9 cellular contexts compared by ENCODE assay signal in genomic region chr9:90966475-90967150, GRCh38.
DNase-seq lines count a peak whose midpoint lies in the region; ATAC-seq and TF ChIP-seq lines count a peak whose summit lies in the region.
"Had no signal": no experiment of that assay in that cellular context is flagged by ENCODE, and none has a peak within 500 bp of the region (broad histone marks: within the 10 kb centered on the region; RNA-seq: fewer than 3 reads in every experiment).

No MANE protein-coding gene starts in this region.

- H3K27me3 Mint-ChIP-seq in activated T-cell treated with anti-CD3 and anti-CD28 coated beads, Interleukin-2, amount 50 U/mL, for 4 hours (ENCODE audit: low read depth), result peaks cover 21% of the 10 kb centered on the region

- no peaks in the 10 kb centered on the region for H3K79me2 ChIP-seq in HCT116 (ENCODE audit: insufficient read depth, low read length)

- H2AFZ ChIP-seq in HCT116 (ENCODE audit: low read depth, low read length, poor library complexity, severe bottlenecking), result no peak overlapping the region

- TF ChIP-seq CTCF in HCT116 (IDR thresholded peaks at IDR 0.05 in 2 of 3, conservative IDR thresholded peaks at IDR 0.05 in 1 of 3; ENCODE audit: borderline replicate concordance in 1 of 3, insufficient read depth in 1 of 3, low read depth in 2 of 3, low read length in 2 of 3) (no peak), upper lobe of right lung (IDR thresholded peaks at IDR 0.05) (no peak)

- peaks cover 0 to 21% of the 10 kb centered on the region in 2 experiments; a peak in 3 of 4 replicates for H3K4me1 ChIP-seq in HCT116 (ENCODE audit: control insufficient read depth in 1 of 2, insufficient read depth in 2 of 2, low read length in 2 of 2)
- no peaks in the 10 kb centered on the region for H3K4me1 ChIP-seq in upper lobe of right lung

- H3K9me3 ChIP-seq in HCT116 (ENCODE audit: control insufficient read depth in 1 of 2, insufficient read depth in 1 of 2, low read depth in 1 of 2, low read length in 2 of 2), result no peaks in the 10 kb centered on the region
- no peaks in the 10 kb centered on the region for H3K9me3 ChIP-seq in upper lobe of right lung

- no peaks in the 10 kb centered on the region for H3K9me2 ChIP-seq in HCT116 (ENCODE audit: insufficient read depth)

- H3K27ac ChIP-seq in HCT116 (ENCODE audit: low read depth, low read length) (no peak overlapping the region), upper lobe of right lung (no peak overlapping the region)

- TF ChIP-seq POLR2A in HCT116 (IDR thresholded peaks at IDR 0.05; ENCODE audit: borderline replicate concordance, extremely low read depth, insufficient read depth, insufficient read length), result no peak

- ATAC-seq in HCT116 (no peak), HG03025 (IDR thresholded peaks at IDR 0.05; ENCODE audit: low FRiP score, unreplicated experiment) (no peak), upper lobe of right lung (no peak)
- peak; percentile 86 to 88 for ATAC-seq in activated T-cell treated with anti-CD3 and anti-CD28 coated beads, Interleukin-2, amount 50 U/mL, for 4 hours

- H3K9ac ChIP-seq in HCT116 (ENCODE audit: low read length), result no peak overlapping the region

- no peak for TF ChIP-seq RAD21 in HCT116 (IDR thresholded peaks at IDR 0.05; ENCODE audit: low read depth)

- POLR2A ChIA-PET in HCT116 (lab: Charles Lee), result no interaction called here

- H3K9me3 Mint-ChIP-seq in activated T-cell treated with anti-CD3 and anti-CD28 coated beads, Interleukin-2, amount 50 U/mL, for 4 hours, result no peaks in the 10 kb centered on the region

- no peak for DNase-seq in HCT116 (ENCODE audit: low read depth, low spot score)
- DNase-seq in activated T-cell treated with anti-CD3 and anti-CD28 coated beads, Interleukin-2, amount 50 U/mL, for 4 hours, result no peak
- peak; percentile 58 for DNase-seq in iris pigment epithelial cell (ENCODE audit: low read depth)
- peak; percentile 30 to 46 for DNase-seq in stimulated activated CD8-positive, alpha-beta memory T cell treated with anti-CD3 and anti-CD28 coated beads, Interleukin-2, amount 100 ng/mL, for 48 hours (ENCODE audit: low read depth in 2 of 2)
- DNase-seq in NCI-H1092 treated with DMSO at 0.1 percent for 48 hours (lab: John Stamatoyannopoulos, UW), result no peak
- DNase-seq in upper lobe of right lung, result no peak
- DNase-seq: DND-41, NCI-H748 treated with DMSO at 0.1 percent for 48 hours had no signal

- H3K36me3 ChIP-seq in HCT116 (ENCODE audit: control insufficient read depth in 1 of 2, insufficient read depth in 2 of 2, low read length in 2 of 2) (no peaks in the 10 kb centered on the region), upper lobe of right lung (no peaks in the 10 kb centered on the region)

- RAD21 ChIA-PET in HCT116 (lab: Charles Lee; ENCODE audit: low non-redundant PET in 1 of 2, low total read pairs in 2 of 2, uncharacterized antibody in 2 of 2, unreplicated experiment in 2 of 2), result no interaction called here

- H3K36me3 Mint-ChIP-seq in activated T-cell treated with anti-CD3 and anti-CD28 coated beads, Interleukin-2, amount 50 U/mL, for 4 hours (ENCODE audit: insufficient read depth), result no peaks in the 10 kb centered on the region

- CTCF ChIA-PET in HCT116 (lab: Charles Lee), result no interaction called here

- 0 out of 2 replicates have a peak overlapping the region, but pooled peaks have one; percentile 8 for H3K4me2 ChIP-seq in HCT116 (ENCODE audit: low read length)

- intact Hi-C loops in HCT116 (cut with micrococcal nuclease), result no loop called here
- intact Hi-C loops in upper lobe of right lung (cut with DNase I), result no loop called here

- H3K4me1 Mint-ChIP-seq in activated T-cell treated with anti-CD3 and anti-CD28 coated beads, Interleukin-2, amount 50 U/mL, for 4 hours (ENCODE audit: low read depth), result peaks cover 20% of the 10 kb centered on the region

- no TSS peak for BruUV-seq in HCT116 (replicated peaks; lab: Mats Ljungman, UMichigan)

- no peaks in the 10 kb centered on the region for H3K27me3 ChIP-seq in HCT116 (ENCODE audit: insufficient read depth, low read length)
- H3K27me3 ChIP-seq in upper lobe of right lung, result peaks cover 17% of the 10 kb centered on the region

- no peaks in the 10 kb centered on the region for H4K20me1 ChIP-seq in HCT116 (ENCODE audit: insufficient read depth)

- no peak overlapping the region for H3K4me3 ChIP-seq in HCT116 (replicated peaks in 1 of 2; ENCODE audit: low read depth in 1 of 2, low read length in 2 of 2)
- H3K4me3 ChIP-seq in upper lobe of right lung, result no peak overlapping the region

- H3K4me3 Mint-ChIP-seq in activated T-cell treated with anti-CD3 and anti-CD28 coated beads, Interleukin-2, amount 50 U/mL, for 4 hours, result no peak overlapping the region

TF ChIP-seq in HCT116, 20 proteins besides CTCF, POLR2A, EP300 and RAD21:
- no peak for TF ChIP-seq ELF1 (IDR thresholded peaks at IDR 0.05; ENCODE audit: borderline replicate concordance, low read depth)
- no peak for TF ChIP-seq EZH2 (IDR thresholded peaks at IDR 0.05)
- no peak for TF ChIP-seq POLR2AphosphoS5 (IDR thresholded peaks at IDR 0.05; ENCODE audit: low read depth, low read length)
- TF ChIP-seq SIN3A (IDR thresholded peaks at IDR 0.05; ENCODE audit: low read depth), result no peak
- TF ChIP-seq REST (IDR thresholded peaks at IDR 0.05; ENCODE audit: low read depth), result no peak
- no peak for TF ChIP-seq ATF3 (IDR thresholded peaks at IDR 0.05)
- TF ChIP-seq CEBPB (IDR thresholded peaks at IDR 0.05; ENCODE audit: low read depth), result no peak
TF ChIP-seq in HCT116: peak in this region for 0.

Comparison
In these comparisons a context has a peak if more than half of its experiments do, and no peak if none do; other contexts are left out.
1. ATAC-seq: peak in activated T-cell treated with anti-CD3 and anti-CD28 coated beads, Interleukin-2, amount 50 U/mL, for 4 hours (2 of 2); none in HCT116 (single experiment), HG03025 (single experiment) and upper lobe of right lung (single experiment).
2. DNase-seq: peak in iris pigment epithelial cell (single experiment) and stimulated activated CD8-positive, alpha-beta memory T cell treated with anti-CD3 and anti-CD28 coated beads, Interleukin-2, amount 100 ng/mL, for 48 hours (2 of 2); none in HCT116 (single experiment), activated T-cell treated with anti-CD3 and anti-CD28 coated beads, Interleukin-2, amount 50 U/mL, for 4 hours (single experiment), NCI-H1092 treated with DMSO at 0.1 percent for 48 hours (single experiment) and upper lobe of right lung (single experiment).